1 cellular context compared by ENCODE assay signal in the genomic region with DNA sequence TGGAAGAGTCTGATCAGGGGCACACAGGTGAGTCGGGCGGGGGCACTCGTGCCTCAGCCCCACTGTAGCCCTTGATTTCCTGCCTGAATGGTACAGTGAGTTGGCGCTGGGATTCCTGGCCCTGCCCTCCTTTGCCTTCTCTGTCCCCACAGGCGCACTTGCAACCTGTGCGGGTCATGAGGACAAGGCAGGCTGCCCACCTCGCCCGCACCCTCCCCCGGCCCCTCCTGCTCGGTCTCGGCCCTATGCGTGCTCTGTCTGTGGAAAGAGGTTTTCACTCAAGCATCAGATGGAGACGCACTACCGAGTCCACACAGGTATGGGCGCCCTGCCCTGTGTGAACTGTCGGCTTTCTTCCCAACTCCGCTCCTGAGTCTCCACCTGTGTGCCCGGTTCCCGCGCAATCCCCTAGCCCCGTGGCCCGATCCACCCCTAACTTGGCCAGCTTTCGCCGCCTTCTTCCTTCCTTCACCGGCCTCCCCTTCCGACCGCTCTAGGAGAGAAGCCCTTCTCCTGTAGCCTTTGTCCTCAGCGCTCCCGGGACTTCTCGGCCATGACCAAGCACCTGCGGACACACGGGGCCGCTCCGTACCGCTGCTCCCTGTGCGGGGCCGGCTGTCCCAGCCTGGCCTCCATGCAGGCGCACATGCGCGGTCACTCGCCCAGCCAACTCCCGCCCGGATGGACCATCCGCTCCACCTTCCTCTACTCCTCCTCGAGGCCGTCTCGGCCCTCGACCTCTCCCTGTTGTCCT.
TF ChIP-seq lines count a peak whose summit lies in the region.

No MANE protein-coding gene starts in this region.

TF ChIP-seq in K562, 482 proteins besides CTCF, POLR2A, EP300 and RAD21 (continues in another document):
- TF ChIP-seq SIRT6 (IDR thresholded peaks at IDR 0.05; ENCODE audit: low read depth, low read length) = no peak
- TF ChIP-seq NRF1 (conservative IDR thresholded peaks at IDR 0.05 in 1 of 2, IDR thresholded peaks at IDR 0.05 in 1 of 2) = peak; percentile 86 to 89
- TF ChIP-seq, protein P1, sequence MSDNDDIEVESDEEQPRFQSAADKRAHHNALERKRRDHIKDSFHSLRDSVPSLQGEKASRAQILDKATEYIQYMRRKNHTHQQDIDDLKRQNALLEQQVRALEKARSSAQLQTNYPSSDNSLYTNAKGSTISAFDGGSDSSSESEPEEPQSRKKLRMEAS (CRISPR knock-in tag; IDR thresholded peaks at IDR 0.05) = peak; percentile 78
- TF ChIP-seq KLF16 (IDR thresholded peaks at IDR 0.05) = no peak
- TF ChIP-seq, protein P2, sequence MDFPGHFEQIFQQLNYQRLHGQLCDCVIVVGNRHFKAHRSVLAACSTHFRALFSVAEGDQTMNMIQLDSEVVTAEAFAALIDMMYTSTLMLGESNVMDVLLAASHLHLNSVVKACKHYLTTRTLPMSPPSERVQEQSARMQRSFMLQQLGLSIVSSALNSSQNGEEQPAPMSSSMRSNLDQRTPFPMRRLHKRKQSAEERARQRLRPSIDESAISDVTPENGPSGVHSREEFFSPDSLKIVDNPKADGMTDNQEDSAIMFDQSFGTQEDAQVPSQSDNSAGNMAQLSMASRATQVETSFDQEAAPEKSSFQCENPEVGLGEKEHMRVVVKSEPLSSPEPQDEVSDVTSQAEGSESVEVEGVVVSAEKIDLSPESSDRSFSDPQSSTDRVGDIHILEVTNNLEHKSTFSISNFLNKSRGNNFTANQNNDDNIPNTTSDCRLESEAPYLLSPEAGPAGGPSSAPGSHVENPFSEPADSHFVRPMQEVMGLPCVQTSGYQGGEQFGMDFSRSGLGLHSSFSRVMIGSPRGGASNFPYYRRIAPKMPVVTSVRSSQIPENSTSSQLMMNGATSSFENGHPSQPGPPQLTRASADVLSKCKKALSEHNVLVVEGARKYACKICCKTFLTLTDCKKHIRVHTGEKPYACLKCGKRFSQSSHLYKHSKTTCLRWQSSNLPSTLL (IDR thresholded peaks at IDR 0.05) = no peak
- no peak for TF ChIP-seq TCF7 (IDR thresholded peaks at IDR 0.05; ENCODE audit: borderline replicate concordance)
- TF ChIP-seq SMC3 (conservative IDR thresholded peaks at IDR 0.05; ENCODE audit: insufficient read depth, low read depth, low read length) = no peak
- no peak for TF ChIP-seq DMBX1 (CRISPR knock-in tag; IDR thresholded peaks at IDR 0.05; ENCODE audit: borderline replicate concordance)
- TF ChIP-seq, protein P3, sequence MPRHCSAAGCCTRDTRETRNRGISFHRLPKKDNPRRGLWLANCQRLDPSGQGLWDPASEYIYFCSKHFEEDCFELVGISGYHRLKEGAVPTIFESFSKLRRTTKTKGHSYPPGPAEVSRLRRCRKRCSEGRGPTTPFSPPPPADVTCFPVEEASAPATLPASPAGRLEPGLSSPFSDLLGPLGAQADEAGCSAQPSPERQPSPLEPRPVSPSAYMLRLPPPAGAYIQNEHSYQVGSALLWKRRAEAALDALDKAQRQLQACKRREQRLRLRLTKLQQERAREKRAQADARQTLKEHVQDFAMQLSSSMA (CRISPR knock-in tag; IDR thresholded peaks at IDR 0.05) = no peak
- TF ChIP-seq HMGN3 (IDR thresholded peaks at IDR 0.05; ENCODE audit: borderline replicate concordance, extremely low read depth, insufficient read length, low read depth, low read length) = no peak
- no peak for TF ChIP-seq PHF8 (IDR thresholded peaks at IDR 0.05; ENCODE audit: borderline replicate concordance, low read length)
- no peak for TF ChIP-seq ZNF76 (CRISPR knock-in tag; IDR thresholded peaks at IDR 0.05; ENCODE audit: borderline replicate concordance)
- TF ChIP-seq HDAC6 (IDR thresholded peaks at IDR 0.05; ENCODE audit: low read depth, low read length) = no peak
- TF ChIP-seq PHTF2 (CRISPR knock-in tag; IDR thresholded peaks at IDR 0.05) = no peak
- no peak for TF ChIP-seq ZNF695 (CRISPR knock-in tag; IDR thresholded peaks at IDR 0.05)
- no peak for TF ChIP-seq PML (IDR thresholded peaks at IDR 0.05; ENCODE audit: low read length)
- TF ChIP-seq PHB2 (IDR thresholded peaks at IDR 0.05; ENCODE audit: low read depth) = no peak
- no peak for TF ChIP-seq TOE1 (IDR thresholded peaks at IDR 0.05; ENCODE audit: borderline replicate concordance)
- no peak for TF ChIP-seq TOE1 (CRISPR knock-in tag; IDR thresholded peaks at IDR 0.05; ENCODE audit: borderline replicate concordance, low read depth)
- TF ChIP-seq E2F3 (CRISPR knock-in tag; IDR thresholded peaks at IDR 0.05) = peak; percentile 58; the same call in 1 of the 2 replicates
- no peak for TF ChIP-seq JUN (IDR thresholded peaks at IDR 0.05; ENCODE audit: borderline replicate concordance, low read depth, low read length)
- 0 out of 2 replicates have a peak, but pooled peaks have one; percentile 8 for TF ChIP-seq JUN (CRISPR knock-in tag; IDR thresholded peaks at IDR 0.05; ENCODE audit: borderline replicate concordance)
- no peak for TF ChIP-seq ETV6 (IDR thresholded peaks at IDR 0.05; ENCODE audit: borderline replicate concordance in 1 of 2, low read depth in 2 of 2, low read length in 1 of 2)
- TF ChIP-seq ETV6 (CRISPR knock-in tag; IDR thresholded peaks at IDR 0.05; ENCODE audit: borderline replicate concordance) = no peak
- TF ChIP-seq L3MBTL2 (IDR thresholded peaks at IDR 0.05) = peak; percentile 94; the same call in 1 of the 2 replicates
- no peak for TF ChIP-seq NFIC (IDR thresholded peaks at IDR 0.05)
- TF ChIP-seq POLR2B (IDR thresholded peaks at IDR 0.05; ENCODE audit: low read depth, partially characterized antibody) = no peak
- TF ChIP-seq, protein P4, sequence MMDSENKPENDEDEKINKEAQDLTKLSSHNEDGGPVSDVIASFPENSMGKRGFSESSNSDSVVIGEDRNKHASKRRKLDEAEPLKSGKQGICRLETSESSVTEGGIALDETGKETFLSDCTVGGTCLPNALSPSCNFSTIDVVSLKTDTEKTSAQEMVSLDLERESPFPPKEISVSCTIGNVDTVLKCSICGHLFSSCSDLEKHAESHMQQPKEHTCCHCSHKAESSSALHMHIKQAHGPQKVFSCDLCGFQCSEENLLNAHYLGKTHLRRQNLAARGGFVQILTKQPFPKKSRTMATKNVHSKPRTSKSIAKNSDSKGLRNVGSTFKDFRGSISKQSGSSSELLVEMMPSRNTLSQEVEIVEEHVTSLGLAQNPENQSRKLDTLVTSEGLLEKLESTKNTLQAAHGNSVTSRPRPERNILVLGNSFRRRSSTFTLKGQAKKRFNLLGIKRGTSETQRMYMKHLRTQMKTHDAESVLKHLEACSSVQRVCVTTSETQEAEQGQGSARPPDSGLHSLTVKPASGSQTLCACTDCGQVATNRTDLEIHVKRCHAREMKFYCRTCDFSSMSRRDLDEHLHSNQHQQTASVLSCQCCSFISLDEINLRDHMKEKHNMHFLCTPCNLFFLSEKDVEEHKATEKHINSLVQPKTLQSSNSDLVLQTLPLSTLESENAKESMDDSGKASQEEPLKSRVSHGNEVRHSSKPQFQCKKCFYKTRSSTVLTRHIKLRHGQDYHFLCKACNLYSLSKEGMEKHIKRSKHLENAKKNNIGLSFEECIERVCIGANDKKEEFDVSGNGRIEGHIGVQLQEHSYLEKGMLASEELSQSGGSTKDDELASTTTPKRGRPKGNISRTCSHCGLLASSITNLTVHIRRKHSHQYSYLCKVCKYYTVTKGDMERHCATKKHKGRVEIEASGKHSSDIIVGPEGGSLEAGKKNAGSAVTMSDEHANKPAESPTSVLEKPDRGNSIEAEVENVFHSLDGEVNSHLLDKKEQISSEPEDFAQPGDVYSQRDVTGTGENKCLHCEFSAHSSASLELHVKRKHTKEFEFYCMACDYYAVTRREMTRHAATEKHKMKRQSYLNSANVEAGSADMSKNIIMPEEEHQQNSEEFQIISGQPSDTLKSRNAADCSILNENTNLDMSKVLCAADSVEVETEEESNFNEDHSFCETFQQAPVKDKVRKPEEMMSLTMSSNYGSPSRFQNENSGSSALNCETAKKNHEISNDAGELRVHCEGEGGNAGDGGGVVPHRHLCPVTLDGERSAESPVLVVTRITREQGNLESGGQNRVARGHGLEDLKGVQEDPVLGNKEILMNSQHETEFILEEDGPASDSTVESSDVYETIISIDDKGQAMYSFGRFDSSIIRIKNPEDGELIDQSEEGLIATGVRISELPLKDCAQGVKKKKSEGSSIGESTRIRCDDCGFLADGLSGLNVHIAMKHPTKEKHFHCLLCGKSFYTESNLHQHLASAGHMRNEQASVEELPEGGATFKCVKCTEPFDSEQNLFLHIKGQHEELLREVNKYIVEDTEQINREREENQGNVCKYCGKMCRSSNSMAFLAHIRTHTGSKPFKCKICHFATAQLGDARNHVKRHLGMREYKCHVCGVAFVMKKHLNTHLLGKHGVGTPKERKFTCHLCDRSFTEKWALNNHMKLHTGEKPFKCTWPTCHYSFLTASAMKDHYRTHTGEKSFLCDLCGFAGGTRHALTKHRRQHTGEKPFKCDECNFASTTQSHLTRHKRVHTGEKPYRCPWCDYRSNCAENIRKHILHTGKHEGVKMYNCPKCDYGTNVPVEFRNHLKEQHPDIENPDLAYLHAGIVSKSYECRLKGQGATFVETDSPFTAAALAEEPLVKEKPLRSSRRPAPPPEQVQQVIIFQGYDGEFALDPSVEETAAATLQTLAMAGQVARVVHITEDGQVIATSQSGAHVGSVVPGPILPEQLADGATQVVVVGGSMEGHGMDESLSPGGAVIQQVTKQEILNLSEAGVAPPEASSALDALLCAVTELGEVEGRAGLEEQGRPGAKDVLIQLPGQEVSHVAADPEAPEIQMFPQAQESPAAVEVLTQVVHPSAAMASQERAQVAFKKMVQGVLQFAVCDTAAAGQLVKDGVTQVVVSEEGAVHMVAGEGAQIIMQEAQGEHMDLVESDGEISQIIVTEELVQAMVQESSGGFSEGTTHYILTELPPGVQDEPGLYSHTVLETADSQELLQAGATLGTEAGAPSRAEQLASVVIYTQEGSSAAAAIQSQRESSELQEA (IDR thresholded peaks at IDR 0.05; ENCODE audit: low read depth) = no peak; the same call in 1 of the 2 replicates
- TF ChIP-seq, protein P5, sequence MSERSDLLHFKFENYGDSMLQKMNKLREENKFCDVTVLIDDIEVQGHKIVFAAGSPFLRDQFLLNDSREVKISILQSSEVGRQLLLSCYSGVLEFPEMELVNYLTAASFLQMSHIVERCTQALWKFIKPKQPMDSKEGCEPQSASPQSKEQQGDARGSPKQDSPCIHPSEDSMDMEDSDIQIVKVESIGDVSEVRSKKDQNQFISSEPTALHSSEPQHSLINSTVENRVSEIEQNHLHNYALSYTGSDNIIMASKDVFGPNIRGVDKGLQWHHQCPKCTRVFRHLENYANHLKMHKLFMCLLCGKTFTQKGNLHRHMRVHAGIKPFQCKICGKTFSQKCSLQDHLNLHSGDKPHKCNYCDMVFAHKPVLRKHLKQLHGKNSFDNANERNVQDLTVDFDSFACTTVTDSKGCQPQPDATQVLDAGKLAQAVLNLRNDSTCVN (CRISPR knock-in tag; IDR thresholded peaks at IDR 0.05) = no peak
- no peak for TF ChIP-seq HNRNPUL1 (IDR thresholded peaks at IDR 0.05; ENCODE audit: low read length)
- no peak for TF ChIP-seq PTRF (tag; IDR thresholded peaks at IDR 0.05)
- TF ChIP-seq ZNF175 (CRISPR knock-in tag; IDR thresholded peaks at IDR 0.05; ENCODE audit: low read depth) = 0 out of 2 replicates have a peak, but pooled peaks have one; percentile 4
- TF ChIP-seq NR2C2 (CRISPR knock-in tag; IDR thresholded peaks at IDR 0.05) = no peak; the same call in 1 of the 2 replicates
- TF ChIP-seq NR2C2 (tag; IDR thresholded peaks at IDR 0.05) = no peak
- TF ChIP-seq, protein P6, sequence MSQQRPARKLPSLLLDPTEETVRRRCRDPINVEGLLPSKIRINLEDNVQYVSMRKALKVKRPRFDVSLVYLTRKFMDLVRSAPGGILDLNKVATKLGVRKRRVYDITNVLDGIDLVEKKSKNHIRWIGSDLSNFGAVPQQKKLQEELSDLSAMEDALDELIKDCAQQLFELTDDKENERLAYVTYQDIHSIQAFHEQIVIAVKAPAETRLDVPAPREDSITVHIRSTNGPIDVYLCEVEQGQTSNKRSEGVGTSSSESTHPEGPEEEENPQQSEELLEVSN (IDR thresholded peaks at IDR 0.05; ENCODE audit: borderline replicate concordance in 1 of 2, extremely low read depth in 1 of 2, insufficient read depth in 1 of 2, insufficient read length in 1 of 2, low read depth in 1 of 2, low read length in 1 of 2, poor library complexity in 1 of 2, severe bottlenecking in 1 of 2) = peak; percentile 83 to 87
- no peak for TF ChIP-seq ELF2 (CRISPR knock-in tag; IDR thresholded peaks at IDR 0.05)
- no peak for TF ChIP-seq FOXA1 (IDR thresholded peaks at IDR 0.05; ENCODE audit: borderline replicate concordance)
- TF ChIP-seq, protein P7, sequence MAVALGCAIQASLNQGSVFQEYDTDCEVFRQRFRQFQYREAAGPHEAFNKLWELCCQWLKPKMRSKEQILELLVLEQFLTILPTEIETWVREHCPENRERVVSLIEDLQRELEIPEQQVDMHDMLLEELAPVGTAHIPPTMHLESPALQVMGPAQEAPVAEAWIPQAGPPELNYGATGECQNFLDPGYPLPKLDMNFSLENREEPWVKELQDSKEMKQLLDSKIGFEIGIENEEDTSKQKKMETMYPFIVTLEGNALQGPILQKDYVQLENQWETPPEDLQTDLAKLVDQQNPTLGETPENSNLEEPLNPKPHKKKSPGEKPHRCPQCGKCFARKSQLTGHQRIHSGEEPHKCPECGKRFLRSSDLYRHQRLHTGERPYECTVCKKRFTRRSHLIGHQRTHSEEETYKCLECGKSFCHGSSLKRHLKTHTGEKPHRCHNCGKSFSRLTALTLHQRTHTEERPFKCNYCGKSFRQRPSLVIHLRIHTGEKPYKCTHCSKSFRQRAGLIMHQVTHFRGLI (CRISPR knock-in tag; IDR thresholded peaks at IDR 0.05) = no peak
- peak; percentile 27 for TF ChIP-seq KDM5B (IDR thresholded peaks at IDR 0.05; ENCODE audit: insufficient replicate concordance, low read depth, low read length)
- no peak for TF ChIP-seq MAFF (IDR thresholded peaks at IDR 0.05; ENCODE audit: low read length)
- TF ChIP-seq GATA2 (CRISPR knock-in tag; IDR thresholded peaks at IDR 0.05) = no peak
- no peak for TF ChIP-seq YBX1 (IDR thresholded peaks at IDR 0.05)
- no peak for TF ChIP-seq PCBP1 (IDR thresholded peaks at IDR 0.05; ENCODE audit: low read depth, low read length, poor library complexity, severe bottlenecking)
- TF ChIP-seq HNRNPK (IDR thresholded peaks at IDR 0.05; ENCODE audit: low read depth, low read length, poor library complexity, severe bottlenecking) = no peak
- TF ChIP-seq RFX5 (IDR thresholded peaks at IDR 0.05; ENCODE audit: low read depth, low read length) = no peak
- TF ChIP-seq, protein P8, sequence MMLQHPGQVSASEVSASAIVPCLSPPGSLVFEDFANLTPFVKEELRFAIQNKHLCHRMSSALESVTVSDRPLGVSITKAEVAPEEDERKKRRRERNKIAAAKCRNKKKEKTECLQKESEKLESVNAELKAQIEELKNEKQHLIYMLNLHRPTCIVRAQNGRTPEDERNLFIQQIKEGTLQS (IDR thresholded peaks at IDR 0.05) = no peak
- TF ChIP-seq, protein P8 (CRISPR knock-in tag; conservative IDR thresholded peaks at IDR 0.05) = no peak
- TF ChIP-seq SUPT5H (IDR thresholded peaks at IDR 0.05) = no peak
